Comparison of ENCODE assay signal across 33 cellular contexts in genomic region chr5:167389537-167389936, GRCh38.
"Had no signal": no experiment of that assay in that cellular context is flagged by ENCODE, and none has a peak within 500 bp of the region (broad histone marks: within the 10 kb centered on the region; RNA-seq: fewer than 3 reads in every experiment).

No MANE protein-coding gene starts in this region.

- H3K4me1 ChIP-seq: Peyer's patch had no signal

- H3K9me3 ChIP-seq: Peyer's patch had no signal

- H3K36me3 Mint-ChIP-seq: activated naive CD8-positive, alpha-beta T cell treated with anti-CD3 and anti-CD28 coated beads for 36 hours had no signal

- H3K4me3 Mint-ChIP-seq: activated CD4-positive, alpha-beta T cell treated with anti-CD3 and anti-CD28 coated beads, Interleukin-2, amount 10 ng/mL, durations not matched to agents 24 days and 14 days; activated CD8-positive, alpha-beta T cell treated with anti-CD3 and anti-CD28 coated beads for 36 hours; activated naive CD8-positive, alpha-beta T cell treated with anti-CD3 and anti-CD28 coated beads for 36 hours; activated T-cell treated with anti-CD3 and anti-CD28 coated beads, Interleukin-2, amount 50 U/mL, for 72 hours; activated T-helper 17 cell treated with anti-CD3 and anti-CD28 coated beads, Interleukin-2, amount 50 U/mL, for 72 hours; T-helper 2 cell treated with Interferon-gamma antibody and Interleukin-4, amounts not matched to agents 5 μg/mL and 100 μg/mL, for 36 hours had no signal

- H3K27ac ChIP-seq: brain microvascular endothelial cell, Peyer's patch, RWPE1 had no signal

- H3K4me1 Mint-ChIP-seq: activated CD4-positive, alpha-beta T cell treated with anti-CD3 and anti-CD28 coated beads, Interleukin-2, amount 10 ng/mL, durations not matched to agents 24 days and 14 days; activated naive CD8-positive, alpha-beta T cell treated with anti-CD3 and anti-CD28 coated beads for 36 hours; activated T-helper 17 cell treated with anti-CD3 and anti-CD28 coated beads, Interleukin-2, amount 50 U/mL, for 72 hours had no signal

- H3K27ac Mint-ChIP-seq: activated CD4-positive, alpha-beta T cell treated with anti-CD3 and anti-CD28 coated beads, Interleukin-2, amount 10 ng/mL, durations not matched to agents 24 days and 14 days; activated CD8-positive, alpha-beta T cell treated with anti-CD3 and anti-CD28 coated beads for 36 hours; activated naive CD8-positive, alpha-beta T cell treated with anti-CD3 and anti-CD28 coated beads for 36 hours; activated T-cell treated with anti-CD3 and anti-CD28 coated beads, Interleukin-2, amount 50 U/mL, for 72 hours; activated T-helper 17 cell treated with anti-CD3 and anti-CD28 coated beads, Interleukin-2, amount 50 U/mL, for 72 hours; T-helper 2 cell treated with Interferon-gamma antibody and Interleukin-4, amounts not matched to agents 5 μg/mL and 100 μg/mL, for 36 hours had no signal

- ATAC-seq: activated CD8-positive, alpha-beta T cell treated with anti-CD3 and anti-CD28 coated beads for 36 hours; activated T-cell treated with anti-CD3 and anti-CD28 coated beads, Interleukin-2, amount 50 U/mL, for 72 hours; activated T-helper 17 cell treated with anti-CD3 and anti-CD28 coated beads, Interleukin-2, amount 50 U/mL, for 72 hours; PC-3; Right ventricle myocardium inferior had no signal

- H3K27me3 ChIP-seq: brain microvascular endothelial cell, Peyer's patch had no signal

- H3K27me3 Mint-ChIP-seq: activated CD4-positive, alpha-beta T cell treated with anti-CD3 and anti-CD28 coated beads, Interleukin-2, amount 10 ng/mL, durations not matched to agents 24 days and 14 days; activated CD8-positive, alpha-beta T cell treated with anti-CD3 and anti-CD28 coated beads for 36 hours; activated naive CD8-positive, alpha-beta T cell treated with anti-CD3 and anti-CD28 coated beads for 36 hours; activated T-helper 17 cell treated with anti-CD3 and anti-CD28 coated beads, Interleukin-2, amount 50 U/mL, for 72 hours had no signal

- FAIRE-seq: TTC549 had no signal

- H3K4me3 ChIP-seq: Peyer's patch had no signal

- H3K36me3 ChIP-seq: brain microvascular endothelial cell, Peyer's patch had no signal

- DNase-seq: activated CD4-positive, alpha-beta T cell treated with anti-CD3 and anti-CD28 coated beads, Interleukin-2, amount 10 ng/mL, durations not matched to agents 24 days and 14 days; activated CD4-positive, alpha-beta T cell treated with anti-CD3 and anti-CD28 coated beads, Interleukin-2, amount 50 U/mL, for 4 hours; activated CD8-positive, alpha-beta T cell treated with anti-CD3 and anti-CD28 coated beads for 36 hours; activated effector memory CD4-positive, alpha-beta T cell treated with anti-CD3 and anti-CD28 coated beads, Interleukin-2, amount 50 U/mL, for 16 hours; activated naive CD4-positive, alpha-beta T cell; activated naive CD4-positive, alpha-beta T cell treated with anti-CD3 and anti-CD28 coated beads, Interleukin-2, amount 50 U/mL, for 16 hours; activated naive CD8-positive, alpha-beta T cell treated with anti-CD3 and anti-CD28 coated beads for 36 hours; activated T-cell treated with anti-CD3 and anti-CD28 coated beads, Interleukin-2, amount 50 U/mL, for 1 hour; activated T-cell treated with anti-CD3 and anti-CD28 coated beads, Interleukin-2, amount 50 U/mL, for 72 hours; brain microvascular endothelial cell; central memory CD4-positive, alpha-beta T cell; Kasumi-1; MM.1S; MV-4-11; NCI-H1092; NCI-H1417; NCI-H146; NCI-H187; NCI-H2029 treated with DMSO at 0.1 percent for 48 hours; NCI-H2107; NCI-H2171; NCI-H510A; NCI-H526; NCI-H748 treated with DMSO at 0.1 percent for 48 hours; NK-92 treated with Interleukin-12 subunit alpha and Interleukin-12 subunit beta, amount 100 ng/mL, for 24 hours; PC-3; Peyer's patch; SIG-M5 had no signal
